Comparison of ENCODE assay signal across 9 cellular contexts in the genomic region with DNA sequence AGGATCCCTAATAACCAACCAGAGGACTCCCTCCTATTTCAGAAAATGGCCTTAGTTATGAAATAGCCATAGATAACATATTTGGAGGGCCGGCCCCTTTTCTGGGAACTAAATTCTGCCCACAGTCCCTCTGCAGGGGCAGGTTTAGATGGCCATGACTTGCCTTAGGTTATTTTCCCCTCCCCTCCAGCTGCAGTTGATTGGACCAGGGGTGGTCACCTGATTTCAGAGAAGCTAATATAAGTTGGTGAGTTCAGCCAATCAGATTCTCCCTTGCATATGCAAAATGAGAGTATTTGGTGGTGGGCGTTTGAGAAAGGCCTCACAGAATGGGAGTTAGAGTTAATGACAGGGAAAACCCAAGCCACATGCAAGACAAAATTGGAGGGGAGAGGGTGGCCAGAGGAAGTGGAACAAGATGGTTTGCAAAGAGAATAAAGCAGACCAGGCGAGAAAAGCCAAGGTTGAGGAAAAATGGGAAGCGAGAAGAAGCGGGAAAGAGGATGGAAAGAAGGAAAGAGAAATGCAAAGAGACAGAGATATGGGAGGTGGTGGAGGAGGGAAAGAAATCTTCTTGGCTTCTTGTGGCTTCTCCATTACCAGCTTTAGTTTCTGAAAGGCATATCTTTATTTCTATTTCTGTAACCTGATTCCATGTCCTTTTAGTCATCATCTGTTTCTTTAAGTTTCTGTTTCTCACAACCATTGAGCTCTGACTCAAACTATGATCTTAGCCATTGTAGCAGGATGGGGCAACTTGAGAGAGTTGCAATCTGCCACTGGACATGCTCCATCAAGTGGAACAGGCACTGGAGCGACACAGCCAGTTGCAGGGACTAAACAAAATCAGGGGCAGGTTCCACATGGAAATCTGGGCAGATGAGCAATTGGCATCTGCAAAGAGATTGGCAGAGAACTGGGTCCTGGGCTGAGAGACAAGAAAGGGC.
A peak's percentile ranks its signal among the peaks of the same experiment; 100 is the strongest.
DNase-seq lines count a peak whose midpoint lies in the region; ATAC-seq and TF ChIP-seq lines count a peak whose summit lies in the region.
"Had no signal": no experiment of that assay in that cellular context is flagged by ENCODE, and none has a peak within 500 bp of the region (broad histone marks: within the 10 kb centered on the region; RNA-seq: fewer than 3 reads in every experiment).

No MANE protein-coding gene starts in this region.

- peak; percentile 52 for ATAC-seq in GM21381 (IDR thresholded peaks at IDR 0.05; ENCODE audit: unreplicated experiment)
- peak; percentile 66 for ATAC-seq in HG03196 (IDR thresholded peaks at IDR 0.05; ENCODE audit: unreplicated experiment)
- ATAC-seq: heart left ventricle had no signal

- 63% methylated on average over 4 of the region's 6 CpGs for WGBS in mammary epithelial cell (ENCODE audit: low coverage, missing lambda C conversion rate)

- intact Hi-C loops in mammary epithelial cell (cut with micrococcal nuclease), result no loop called here
- intact Hi-C loops in posterior vena cava (cut with DNase I), result no loop called here

- CTCF ChIA-PET in mammary epithelial cell (lab: Charles Lee; ENCODE audit: low non-redundant PET), result no interaction called here

- no peak overlapping the region for H3K4me3 ChIP-seq in mammary epithelial cell (replicated peaks in 1 of 3; ENCODE audit: insufficient read depth in 1 of 3, low read depth in 2 of 3, low read length in 3 of 3)
- H3K4me3 ChIP-seq: heart left ventricle had no signal

- peaks cover 13% of the 10 kb centered on the region for H3K9me3 Mint-ChIP-seq in mesothelial cell of epicardium

- H3K27me3 ChIP-seq in mammary epithelial cell (ENCODE audit: insufficient read depth, low read length), result no peaks in the 10 kb centered on the region

- no peaks in the 10 kb centered on the region for H3K36me3 ChIP-seq in mammary epithelial cell (ENCODE audit: insufficient read depth, low read length)
- H3K36me3 ChIP-seq: heart left ventricle had no signal

- dilution Hi-C loops in mammary epithelial cell (cut with HindIII; ENCODE audit: low sequenced_read_pairs), result no loop called here

- H3K27ac ChIP-seq in mammary epithelial cell (ENCODE audit: insufficient read depth, low read depth, low read length), result no peak overlapping the region
- H3K27ac ChIP-seq: heart left ventricle had no signal

- no peaks in the 10 kb centered on the region for H3K4me1 ChIP-seq in mammary epithelial cell (ENCODE audit: insufficient read depth, low read length)
- H3K4me1 ChIP-seq: heart left ventricle had no signal

- no peak overlapping the region for H3K4me3 Mint-ChIP-seq in mesothelial cell of epicardium

- no peak overlapping the region for H3K27ac Mint-ChIP-seq in mesothelial cell of epicardium

- no TSS peak for BruUV-seq in mammary epithelial cell (replicated peaks; lab: Mats Ljungman, UMichigan)

- no peaks in the 10 kb centered on the region for H3K36me3 Mint-ChIP-seq in mesothelial cell of epicardium

- no peak overlapping the region for H3K9ac ChIP-seq in mammary epithelial cell (ENCODE audit: insufficient read depth, low read length)

- no peaks in the 10 kb centered on the region for H3K9me3 ChIP-seq in mammary epithelial cell (replicated peaks; ENCODE audit: insufficient read depth, low read length)

- TF ChIP-seq CTCF in GM13977 (IDR thresholded peaks at IDR 0.05; ENCODE audit: extremely low read depth, insufficient read depth, missing control alignments), result no peak
- no peak for TF ChIP-seq CTCF in mammary epithelial cell (conservative IDR thresholded peaks at IDR 0.05 in 1 of 2, IDR thresholded peaks at IDR 0.05 in 1 of 2; ENCODE audit: extremely low read depth in 1 of 2, insufficient read depth in 1 of 2, low read depth in 1 of 2, low read length in 2 of 2)
- TF ChIP-seq CTCF in mesothelial cell of epicardium (IDR thresholded peaks at IDR 0.05; ENCODE audit: unreplicated experiment), result no peak

- in situ Hi-C loops in GM13977 (cut with MboI; ENCODE audit: low pct_unique_long_range_greater_than_20kb, low sequenced_read_pairs, unreplicated experiment), result no loop called here
- in situ Hi-C loops in mammary epithelial cell (cut with MboI; ENCODE audit: low sequenced_read_pairs in 2 of 2), result no loop called here

- no peaks in the 10 kb centered on the region for H3K79me2 ChIP-seq in mammary epithelial cell (ENCODE audit: insufficient read depth, low read length)

- H4K20me1 ChIP-seq in mammary epithelial cell (ENCODE audit: insufficient read depth, low read length), result no peaks in the 10 kb centered on the region

- H2AFZ ChIP-seq in mammary epithelial cell (ENCODE audit: low read depth, low read length), result no peak overlapping the region

- no peaks in the 10 kb centered on the region for H3K4me1 Mint-ChIP-seq in mesothelial cell of epicardium

- H3K4me2 ChIP-seq in mammary epithelial cell (ENCODE audit: insufficient read depth, low read depth, low read length), result no peak overlapping the region

- DNase-seq in GM13977 (ENCODE audit: low spot score), result peak; percentile 45
- peak; percentile 75 for DNase-seq in mammary epithelial cell
- DNase-seq in inferior parietal cortex (ENCODE audit: extremely low spot score), result no peak
- DNase-seq in NCI-H1694 treated with DMSO at 0.1 percent for 48 hours (lab: John Stamatoyannopoulos, UW), result no peak
- DNase-seq in posterior vena cava (ENCODE audit: low spot score), result no peak
- DNase-seq in mesothelial cell of epicardium (ENCODE audit: low spot score in 2 of 2, unreplicated experiment in 2 of 2), result no peak
- DNase-seq: heart left ventricle had no signal

- H3K27me3 Mint-ChIP-seq in mesothelial cell of epicardium (ENCODE audit: low read depth), result peaks cover 64% of the 10 kb centered on the region

Comparison
In these comparisons a context has a peak if more than half of its experiments do, and no peak if none do; other contexts are left out.
1. DNase-seq: peak in GM13977 (single experiment) and mammary epithelial cell (single experiment); none in inferior parietal cortex (single experiment), NCI-H1694 treated with DMSO at 0.1 percent for 48 hours (single experiment), posterior vena cava (single experiment) and mesothelial cell of epicardium (0 of 2).